1 cellular context compared by ENCODE assay signal in genomic region chr1:25232027-25232865, GRCh38.
TF ChIP-seq lines count a peak whose summit lies in the region.

Gene SYF2, minus strand, starts transcription at chr1:25232502. Its CDS starts 35 bp downstream, at chr1:25232467.

TF ChIP-seq in HEK293, 187 proteins besides CTCF, POLR2A, EP300 and RAD21 (continued from another document and continues in another):
- TF ChIP-seq OVOL3 (tag by site-specific recombination; IDR thresholded peaks at IDR 0.05) (no peak), ZNF514 (tag by site-specific recombination; IDR thresholded peaks at IDR 0.05) (no peak), ZNF600 (tag by site-specific recombination; IDR thresholded peaks at IDR 0.05) (no peak), PRDM1 (tag by site-specific recombination; IDR thresholded peaks at IDR 0.05) (no peak), ZNF404 (tag by site-specific recombination; IDR thresholded peaks at IDR 0.05) (no peak), ZBTB20 (tag by site-specific recombination; IDR thresholded peaks at IDR 0.05) (0 out of 2 replicates have a peak, but pooled peaks have one; percentile 13), ZNF223 (tag by site-specific recombination; IDR thresholded peaks at IDR 0.05) (no peak), ZNF76 (tag by site-specific recombination; IDR thresholded peaks at IDR 0.05; ENCODE audit: borderline replicate concordance, low read depth) (peak; percentile 77; the same call in 1 of the 2 replicates), ZNF16 (tag by site-specific recombination; IDR thresholded peaks at IDR 0.05; ENCODE audit: low read depth) (no peak), INSM2 (tag by site-specific recombination; IDR thresholded peaks at IDR 0.05) (no peak), ZNF146 (tag by site-specific recombination; IDR thresholded peaks at IDR 0.05) (no peak), WT1 (tag by site-specific recombination; IDR thresholded peaks at IDR 0.05) (no peak), ZNF549 (tag by site-specific recombination; IDR thresholded peaks at IDR 0.05) (no peak), ZNF670 (tag by site-specific recombination; IDR thresholded peaks at IDR 0.05; ENCODE audit: low read depth) (no peak), ZNF335 (tag by site-specific recombination; conservative IDR thresholded peaks at IDR 0.05) (peak; percentile 90), ZFP3 (tag by site-specific recombination; IDR thresholded peaks at IDR 0.05; ENCODE audit: low read depth) (no peak), ZNF623 (tag by site-specific recombination; IDR thresholded peaks at IDR 0.05) (no peak), ZFP37 (tag by site-specific recombination; IDR thresholded peaks at IDR 0.05) (0 out of 2 replicates have a peak, but pooled peaks have one; percentile 16), ZBTB17 (tag by site-specific recombination; IDR thresholded peaks at IDR 0.05) (0 out of 2 replicates have a peak, but pooled peaks have one; percentile 23), ZNF777 (tag by site-specific recombination; IDR thresholded peaks at IDR 0.05; ENCODE audit: borderline replicate concordance) (no peak), PRDM4 (tag by site-specific recombination; IDR thresholded peaks at IDR 0.05) (peak; percentile 80), ZNF19 (tag by site-specific recombination; IDR thresholded peaks at IDR 0.05; ENCODE audit: low read depth) (no peak), ZSCAN23 (tag by site-specific recombination; IDR thresholded peaks at IDR 0.05) (no peak), ZBTB8A (tag by site-specific recombination; IDR thresholded peaks at IDR 0.05) (0 out of 2 replicates have a peak, but pooled peaks have one; percentile 39), SALL2 (tag by site-specific recombination; IDR thresholded peaks at IDR 0.05; ENCODE audit: borderline replicate concordance) (no peak), ZNF626 (tag by site-specific recombination; IDR thresholded peaks at IDR 0.05) (no peak), ZNF701 (tag by site-specific recombination; IDR thresholded peaks at IDR 0.05) (no peak), ZBTB6 (tag by site-specific recombination; IDR thresholded peaks at IDR 0.05) (peak; percentile 67), YY2 (tag by site-specific recombination; IDR thresholded peaks at IDR 0.05) (peak; percentile 86; the same call in 1 of the 2 replicates), ZNF324 (tag by site-specific recombination; IDR thresholded peaks at IDR 0.05) (no peak), ZNF521 (tag by site-specific recombination; IDR thresholded peaks at IDR 0.05) (no peak), ZNF133 (tag by site-specific recombination; IDR thresholded peaks at IDR 0.05) (no peak), ZNF10 (tag by site-specific recombination; IDR thresholded peaks at IDR 0.05) (peak; percentile 60; the same call in 1 of the 2 replicates), YY1 (tag by site-specific recombination; IDR thresholded peaks at IDR 0.05) (peak; percentile 83), ZNF560 (tag by site-specific recombination; IDR thresholded peaks at IDR 0.05; ENCODE audit: borderline replicate concordance) (no peak), GLI4 (tag by site-specific recombination; IDR thresholded peaks at IDR 0.05) (no peak), BCL11B (tag by site-specific recombination; IDR thresholded peaks at IDR 0.05; ENCODE audit: low read depth) (no peak), SP2 (tag by site-specific recombination; IDR thresholded peaks at IDR 0.05) (peak; percentile 95), ZNF639 (tag by site-specific recombination; IDR thresholded peaks at IDR 0.05) (0 out of 2 replicates have a peak, but pooled peaks have one; percentile 40), ZNF561 (tag by site-specific recombination; IDR thresholded peaks at IDR 0.05; ENCODE audit: borderline replicate concordance) (no peak), ZNF2 (tag by site-specific recombination; IDR thresholded peaks at IDR 0.05) (0 out of 2 replicates have a peak, but pooled peaks have one; percentile 39), ZNF433 (tag by site-specific recombination; IDR thresholded peaks at IDR 0.05; ENCODE audit: low read depth) (no peak), ZNF629 (tag by site-specific recombination; IDR thresholded peaks at IDR 0.05) (peak; percentile 91), ZNF184 (tag by site-specific recombination; IDR thresholded peaks at IDR 0.05) (no peak)
- TF ChIP-seq, protein P1, sequence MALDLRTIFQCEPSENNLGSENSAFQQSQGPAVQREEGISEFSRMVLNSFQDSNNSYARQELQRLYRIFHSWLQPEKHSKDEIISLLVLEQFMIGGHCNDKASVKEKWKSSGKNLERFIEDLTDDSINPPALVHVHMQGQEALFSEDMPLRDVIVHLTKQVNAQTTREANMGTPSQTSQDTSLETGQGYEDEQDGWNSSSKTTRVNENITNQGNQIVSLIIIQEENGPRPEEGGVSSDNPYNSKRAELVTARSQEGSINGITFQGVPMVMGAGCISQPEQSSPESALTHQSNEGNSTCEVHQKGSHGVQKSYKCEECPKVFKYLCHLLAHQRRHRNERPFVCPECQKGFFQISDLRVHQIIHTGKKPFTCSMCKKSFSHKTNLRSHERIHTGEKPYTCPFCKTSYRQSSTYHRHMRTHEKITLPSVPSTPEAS (tag by site-specific recombination; IDR thresholded peaks at IDR 0.05), result peak; percentile 31; the same call in 1 of the 2 replicates
- TF ChIP-seq, protein P2, sequence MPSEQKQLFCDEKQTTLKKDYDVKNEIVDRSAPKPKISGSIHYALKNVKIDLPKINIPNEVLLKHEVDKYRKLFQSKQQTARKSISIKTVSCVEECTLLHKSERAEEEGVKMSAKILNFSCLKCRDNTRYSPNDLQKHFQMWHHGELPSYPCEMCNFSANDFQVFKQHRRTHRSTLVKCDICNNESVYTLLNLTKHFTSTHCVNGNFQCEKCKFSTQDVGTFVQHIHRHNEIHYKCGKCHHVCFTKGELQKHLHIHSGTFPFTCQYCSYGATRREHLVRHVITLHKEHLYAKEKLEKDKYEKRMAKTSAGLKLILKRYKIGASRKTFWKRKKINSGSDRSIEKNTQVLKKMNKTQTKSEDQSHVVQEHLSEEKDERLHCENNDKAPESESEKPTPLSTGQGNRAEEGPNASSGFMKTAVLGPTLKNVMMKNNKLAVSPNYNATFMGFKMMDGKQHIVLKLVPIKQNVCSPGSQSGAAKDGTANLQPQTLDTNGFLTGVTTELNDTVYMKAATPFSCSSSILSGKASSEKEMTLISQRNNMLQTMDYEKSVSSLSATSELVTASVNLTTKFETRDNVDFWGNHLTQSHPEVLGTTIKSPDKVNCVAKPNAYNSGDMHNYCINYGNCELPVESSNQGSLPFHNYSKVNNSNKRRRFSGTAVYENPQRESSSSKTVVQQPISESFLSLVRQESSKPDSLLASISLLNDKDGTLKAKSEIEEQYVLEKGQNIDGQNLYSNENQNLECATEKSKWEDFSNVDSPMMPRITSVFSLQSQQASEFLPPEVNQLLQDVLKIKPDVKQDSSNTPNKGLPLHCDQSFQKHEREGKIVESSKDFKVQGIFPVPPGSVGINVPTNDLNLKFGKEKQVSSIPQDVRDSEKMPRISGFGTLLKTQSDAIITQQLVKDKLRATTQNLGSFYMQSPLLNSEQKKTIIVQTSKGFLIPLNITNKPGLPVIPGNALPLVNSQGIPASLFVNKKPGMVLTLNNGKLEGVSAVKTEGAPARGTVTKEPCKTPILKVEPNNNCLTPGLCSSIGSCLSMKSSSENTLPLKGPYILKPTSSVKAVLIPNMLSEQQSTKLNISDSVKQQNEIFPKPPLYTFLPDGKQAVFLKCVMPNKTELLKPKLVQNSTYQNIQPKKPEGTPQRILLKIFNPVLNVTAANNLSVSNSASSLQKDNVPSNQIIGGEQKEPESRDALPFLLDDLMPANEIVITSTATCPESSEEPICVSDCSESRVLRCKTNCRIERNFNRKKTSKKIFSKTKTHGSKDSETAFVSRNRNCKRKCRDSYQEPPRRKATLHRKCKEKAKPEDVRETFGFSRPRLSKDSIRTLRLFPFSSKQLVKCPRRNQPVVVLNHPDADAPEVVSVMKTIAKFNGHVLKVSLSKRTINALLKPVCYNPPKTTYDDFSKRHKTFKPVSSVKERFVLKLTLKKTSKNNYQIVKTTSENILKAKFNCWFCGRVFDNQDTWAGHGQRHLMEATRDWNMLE (tag by site-specific recombination; conservative IDR thresholded peaks at IDR 0.05; ENCODE audit: low read depth), result peak; percentile 89
- TF ChIP-seq, protein P3, sequence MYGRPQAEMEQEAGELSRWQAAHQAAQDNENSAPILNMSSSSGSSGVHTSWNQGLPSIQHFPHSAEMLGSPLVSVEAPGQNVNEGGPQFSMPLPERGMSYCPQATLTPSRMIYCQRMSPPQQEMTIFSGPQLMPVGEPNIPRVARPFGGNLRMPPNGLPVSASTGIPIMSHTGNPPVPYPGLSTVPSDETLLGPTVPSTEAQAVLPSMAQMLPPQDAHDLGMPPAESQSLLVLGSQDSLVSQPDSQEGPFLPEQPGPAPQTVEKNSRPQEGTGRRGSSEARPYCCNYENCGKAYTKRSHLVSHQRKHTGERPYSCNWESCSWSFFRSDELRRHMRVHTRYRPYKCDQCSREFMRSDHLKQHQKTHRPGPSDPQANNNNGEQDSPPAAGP (tag by site-specific recombination; IDR thresholded peaks at IDR 0.05), result 0 out of 2 replicates have a peak, but pooled peaks have one; percentile 23
- TF ChIP-seq, protein P4, sequence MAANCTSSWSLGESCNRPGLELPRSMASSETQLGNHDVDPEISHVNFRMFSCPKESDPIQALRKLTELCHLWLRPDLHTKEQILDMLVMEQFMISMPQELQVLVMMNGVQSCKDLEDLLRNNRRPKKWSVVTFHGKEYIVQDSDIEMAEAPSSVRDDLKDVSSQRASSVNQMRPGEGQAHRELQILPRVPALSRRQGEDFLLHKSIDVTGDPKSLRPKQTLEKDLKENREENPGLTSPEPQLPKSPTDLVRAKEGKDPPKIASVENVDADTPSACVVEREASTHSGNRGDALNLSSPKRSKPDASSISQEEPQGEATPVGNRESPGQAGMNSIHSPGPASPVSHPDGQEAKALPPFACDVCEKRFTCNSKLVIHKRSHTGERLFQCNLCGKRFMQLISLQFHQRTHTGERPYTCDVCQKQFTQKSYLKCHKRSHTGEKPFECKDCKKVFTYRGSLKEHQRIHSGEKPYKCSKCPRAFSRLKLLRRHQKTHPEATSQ (tag by site-specific recombination; IDR thresholded peaks at IDR 0.05), result no peak
